In genomic region chr14:54259821-54260220, GRCh38 we compare ENCODE assay signal across 1 cellular context.
TF ChIP-seq lines count a peak whose summit lies in the region.

No MANE protein-coding gene starts in this region.

TF ChIP-seq in H1, 55 proteins besides CTCF, POLR2A, EP300 and RAD21:
- TF ChIP-seq FOSL1 (IDR thresholded peaks at IDR 0.05; ENCODE audit: insufficient read depth, low read depth, low read length) (no peak), YY1 (IDR thresholded peaks at IDR 0.05; ENCODE audit: low read depth, low read length) (no peak), SUZ12 (IDR thresholded peaks at IDR 0.05; ENCODE audit: low read length) (no peak), CHD2 (IDR thresholded peaks at IDR 0.05; ENCODE audit: low read length) (no peak)
